Comparison of ENCODE assay signal across 2 cellular contexts in the genomic region with DNA sequence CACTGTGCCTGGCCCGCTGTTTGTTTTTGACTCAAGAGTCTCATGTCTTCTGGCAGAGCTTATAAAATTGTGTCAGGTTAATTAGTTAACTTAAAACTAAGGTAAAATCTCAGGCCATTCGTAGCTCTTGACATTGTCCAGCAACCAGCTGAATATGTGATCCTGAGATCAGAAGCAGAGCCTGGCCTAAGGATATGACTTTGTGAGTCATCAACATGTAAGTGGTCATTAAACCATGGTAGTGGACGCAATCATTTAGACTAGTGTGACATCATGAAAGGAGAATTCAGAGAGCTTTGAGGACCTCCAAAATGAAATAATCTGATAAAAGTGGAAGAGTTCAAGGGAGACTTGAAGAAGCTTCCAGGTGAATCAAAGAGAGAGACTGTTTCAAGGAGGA.
TF ChIP-seq lines count a peak whose summit lies in the region.

No MANE protein-coding gene starts in this region.

TF ChIP-seq in HCT116, 20 proteins besides CTCF, POLR2A, EP300 and RAD21:
- TF ChIP-seq JUND (IDR thresholded peaks at IDR 0.05) (no peak; the same call in 1 of the 2 replicates), SRF (IDR thresholded peaks at IDR 0.05; ENCODE audit: low read depth) (no peak), YY1 (IDR thresholded peaks at IDR 0.05; ENCODE audit: extremely low read depth, insufficient replicate concordance, low read depth, low read length) (no peak), EZH2phosphoT487 (IDR thresholded peaks at IDR 0.05; ENCODE audit: borderline replicate concordance) (no peak), EGR1 (IDR thresholded peaks at IDR 0.05; ENCODE audit: low read depth) (no peak), POLR2AphosphoS5 (IDR thresholded peaks at IDR 0.05; ENCODE audit: low read depth, low read length) (no peak), CBX3 (IDR thresholded peaks at IDR 0.05; ENCODE audit: low read depth) (no peak), SIN3A (IDR thresholded peaks at IDR 0.05; ENCODE audit: low read depth) (no peak), ZFX (IDR thresholded peaks at IDR 0.05) (no peak), ELF1 (IDR thresholded peaks at IDR 0.05; ENCODE audit: borderline replicate concordance, low read depth) (no peak), FOSL1 (IDR thresholded peaks at IDR 0.05; ENCODE audit: low read depth) (no peak), TCF7L2 (IDR thresholded peaks at IDR 0.05; ENCODE audit: borderline replicate concordance, extremely low read depth, insufficient read depth, insufficient read length) (no peak), ZNF274 (IDR thresholded peaks at IDR 0.05; ENCODE audit: low read depth, low read length) (no peak)
- TF ChIP-seq, protein P1, sequence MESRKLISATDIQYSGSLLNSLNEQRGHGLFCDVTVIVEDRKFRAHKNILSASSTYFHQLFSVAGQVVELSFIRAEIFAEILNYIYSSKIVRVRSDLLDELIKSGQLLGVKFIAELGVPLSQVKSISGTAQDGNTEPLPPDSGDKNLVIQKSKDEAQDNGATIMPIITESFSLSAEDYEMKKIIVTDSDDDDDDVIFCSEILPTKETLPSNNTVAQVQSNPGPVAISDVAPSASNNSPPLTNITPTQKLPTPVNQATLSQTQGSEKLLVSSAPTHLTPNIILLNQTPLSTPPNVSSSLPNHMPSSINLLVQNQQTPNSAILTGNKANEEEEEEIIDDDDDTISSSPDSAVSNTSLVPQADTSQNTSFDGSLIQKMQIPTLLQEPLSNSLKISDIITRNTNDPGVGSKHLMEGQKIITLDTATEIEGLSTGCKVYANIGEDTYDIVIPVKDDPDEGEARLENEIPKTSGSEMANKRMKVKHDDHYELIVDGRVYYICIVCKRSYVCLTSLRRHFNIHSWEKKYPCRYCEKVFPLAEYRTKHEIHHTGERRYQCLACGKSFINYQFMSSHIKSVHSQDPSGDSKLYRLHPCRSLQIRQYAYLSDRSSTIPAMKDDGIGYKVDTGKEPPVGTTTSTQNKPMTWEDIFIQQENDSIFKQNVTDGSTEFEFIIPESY (IDR thresholded peaks at IDR 0.05; ENCODE audit: extremely low read depth, insufficient replicate concordance, low read length), result no peak
- TF ChIP-seq, protein P2, sequence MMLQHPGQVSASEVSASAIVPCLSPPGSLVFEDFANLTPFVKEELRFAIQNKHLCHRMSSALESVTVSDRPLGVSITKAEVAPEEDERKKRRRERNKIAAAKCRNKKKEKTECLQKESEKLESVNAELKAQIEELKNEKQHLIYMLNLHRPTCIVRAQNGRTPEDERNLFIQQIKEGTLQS (IDR thresholded peaks at IDR 0.05), result no peak
- TF ChIP-seq, protein P3, sequence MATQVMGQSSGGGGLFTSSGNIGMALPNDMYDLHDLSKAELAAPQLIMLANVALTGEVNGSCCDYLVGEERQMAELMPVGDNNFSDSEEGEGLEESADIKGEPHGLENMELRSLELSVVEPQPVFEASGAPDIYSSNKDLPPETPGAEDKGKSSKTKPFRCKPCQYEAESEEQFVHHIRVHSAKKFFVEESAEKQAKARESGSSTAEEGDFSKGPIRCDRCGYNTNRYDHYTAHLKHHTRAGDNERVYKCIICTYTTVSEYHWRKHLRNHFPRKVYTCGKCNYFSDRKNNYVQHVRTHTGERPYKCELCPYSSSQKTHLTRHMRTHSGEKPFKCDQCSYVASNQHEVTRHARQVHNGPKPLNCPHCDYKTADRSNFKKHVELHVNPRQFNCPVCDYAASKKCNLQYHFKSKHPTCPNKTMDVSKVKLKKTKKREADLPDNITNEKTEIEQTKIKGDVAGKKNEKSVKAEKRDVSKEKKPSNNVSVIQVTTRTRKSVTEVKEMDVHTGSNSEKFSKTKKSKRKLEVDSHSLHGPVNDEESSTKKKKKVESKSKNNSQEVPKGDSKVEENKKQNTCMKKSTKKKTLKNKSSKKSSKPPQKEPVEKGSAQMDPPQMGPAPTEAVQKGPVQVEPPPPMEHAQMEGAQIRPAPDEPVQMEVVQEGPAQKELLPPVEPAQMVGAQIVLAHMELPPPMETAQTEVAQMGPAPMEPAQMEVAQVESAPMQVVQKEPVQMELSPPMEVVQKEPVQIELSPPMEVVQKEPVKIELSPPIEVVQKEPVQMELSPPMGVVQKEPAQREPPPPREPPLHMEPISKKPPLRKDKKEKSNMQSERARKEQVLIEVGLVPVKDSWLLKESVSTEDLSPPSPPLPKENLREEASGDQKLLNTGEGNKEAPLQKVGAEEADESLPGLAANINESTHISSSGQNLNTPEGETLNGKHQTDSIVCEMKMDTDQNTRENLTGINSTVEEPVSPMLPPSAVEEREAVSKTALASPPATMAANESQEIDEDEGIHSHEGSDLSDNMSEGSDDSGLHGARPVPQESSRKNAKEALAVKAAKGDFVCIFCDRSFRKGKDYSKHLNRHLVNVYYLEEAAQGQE (IDR thresholded peaks at IDR 0.05; ENCODE audit: low read depth), result no peak

TF ChIP-seq in K562, 482 proteins besides CTCF, POLR2A, EP300 and RAD21:
- TF ChIP-seq, protein P2 (IDR thresholded peaks at IDR 0.05), result peak; percentile 29; the same call in 1 of the 2 replicates
- TF ChIP-seq, protein P2 (CRISPR knock-in tag; conservative IDR thresholded peaks at IDR 0.05), result no peak
- TF ChIP-seq JUNB (CRISPR knock-in tag; conservative IDR thresholded peaks at IDR 0.05) (0 out of 2 replicates have a peak, but pooled peaks have one; percentile 19), PPARD (CRISPR knock-in tag; IDR thresholded peaks at IDR 0.05) (no peak), HDAC2 (IDR thresholded peaks at IDR 0.05) (no peak)
